25 cellular contexts compared by ENCODE assay signal in the genomic region with DNA sequence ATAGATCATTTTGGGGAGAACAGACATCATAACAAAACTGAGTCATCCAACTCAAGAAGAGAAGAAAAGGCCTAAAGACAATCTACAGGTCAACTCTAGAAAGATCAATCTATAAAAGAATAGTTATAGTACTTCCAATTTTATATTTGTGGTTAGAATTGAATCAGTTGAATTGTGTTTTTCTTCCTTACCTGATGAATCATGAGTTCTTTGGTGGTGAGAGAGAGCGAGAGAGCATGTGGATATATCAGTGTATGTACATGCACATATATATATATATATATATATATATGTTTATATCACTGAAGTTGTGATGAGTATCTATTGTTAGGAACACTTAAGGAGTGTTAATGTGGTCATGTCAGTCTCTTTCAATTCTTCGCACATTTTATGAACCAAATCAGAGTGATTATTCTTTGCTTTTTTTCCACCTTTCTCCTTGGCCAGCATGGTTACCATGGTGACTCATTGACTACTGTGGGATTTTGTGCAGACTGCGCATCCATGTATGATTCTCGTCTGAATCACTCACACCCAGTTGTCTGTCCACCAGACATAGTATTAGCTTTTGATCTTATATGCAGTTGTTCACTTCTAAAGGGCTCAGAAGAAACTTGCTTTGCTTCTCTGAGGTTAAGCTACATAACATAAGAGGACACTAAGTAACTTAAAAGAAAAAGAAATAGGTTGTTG.
DNase-seq lines count a peak whose midpoint lies in the region; ATAC-seq, FAIRE-seq and TF ChIP-seq lines count a peak whose summit lies in the region.
"Had no signal": no experiment of that assay in that cellular context is flagged by ENCODE, and none has a peak within 500 bp of the region (broad histone marks: within the 10 kb centered on the region; RNA-seq: fewer than 3 reads in every experiment).

No MANE protein-coding gene starts in this region.

- H3K27me3 Mint-ChIP-seq in HFFc6 (ENCODE audit: insufficient read depth) (no peaks in the 10 kb centered on the region; the same call in 1 of the 2 replicates), glutamatergic neuron (ENCODE audit: unreplicated experiment) (no peaks in the 10 kb centered on the region)
- H3K27me3 Mint-ChIP-seq: activated CD4-positive, alpha-beta T cell treated with anti-CD3 and anti-CD28 coated beads, Interleukin-2, amount 10 ng/mL, durations not matched to agents 7 days and 5 days; CD4-positive, alpha-beta memory T cell; effector memory CD8-positive, alpha-beta T cell; naive thymus-derived CD8-positive, alpha-beta T cell had no signal

- H3K9me3 ChIP-seq in A549 (no peaks in the 10 kb centered on the region), upper lobe of left lung (no peaks in the 10 kb centered on the region)
- H3K9me3 ChIP-seq: gastrocnemius medialis, spleen, tibial nerve had no signal

- H3K9me3 Mint-ChIP-seq in HFFc6: no peaks in the 10 kb centered on the region
- H3K9me3 Mint-ChIP-seq in glutamatergic neuron (ENCODE audit: unreplicated experiment): no peaks in the 10 kb centered on the region
- H3K9me3 Mint-ChIP-seq: activated CD4-positive, alpha-beta T cell treated with anti-CD3 and anti-CD28 coated beads, Interleukin-2, amount 10 ng/mL, durations not matched to agents 7 days and 5 days; activated naive CD4-positive, alpha-beta T cell treated with anti-CD3 and anti-CD28 coated beads, Interleukin-2, amount 50 U/mL, for 72 hours; CD4-positive, alpha-beta memory T cell; effector memory CD8-positive, alpha-beta T cell; GM23338; naive thymus-derived CD8-positive, alpha-beta T cell; stimulated activated effector memory CD8-positive, alpha-beta T cell treated with anti-CD3 and anti-CD28 coated beads, Interleukin-12 subunit alpha, Interleukin-12 subunit beta, amount 100 ng/mL, for 72 hours had no signal

- DNase-seq in A549 (ENCODE audit: low read depth in 1 of 2, low spot score in 1 of 2): no peak
- peak; percentile 71 for DNase-seq in HFFc6
- DNase-seq in amniotic epithelial cell (ENCODE audit: low read depth): peak; percentile 54
- DNase-seq in fibroblast of the aortic adventitia (ENCODE audit: low read depth): peak; percentile 20
- no peak for DNase-seq in G401 (ENCODE audit: low spot score)
- no peak for DNase-seq in glutamatergic neuron
- no peak for DNase-seq in upper lobe of left lung
- DNase-seq: activated CD4-positive, alpha-beta T cell treated with anti-CD3 and anti-CD28 coated beads, Interleukin-2, amount 10 ng/mL, durations not matched to agents 7 days and 5 days; activated T-cell treated with anti-CD3 and anti-CD28 coated beads, Interleukin-2, amount 50 U/mL, for 1 hour; caudate nucleus; CD4-positive, alpha-beta memory T cell; DND-41; effector memory CD8-positive, alpha-beta T cell; gastrocnemius medialis; naive thymus-derived CD8-positive, alpha-beta T cell; NCI-H146; NCI-H446 treated with DMSO at 0.1 percent for 48 hours; spleen; T1000 had no signal

- no peak for TF ChIP-seq RAD21 in A549 (conservative IDR thresholded peaks at IDR 0.05 in 1 of 2, IDR thresholded peaks at IDR 0.05 in 1 of 2)

- no peak overlapping the region for H3K4me2 ChIP-seq in A549
- H3K4me2 ChIP-seq: GM23338 had no signal

- TF ChIP-seq EP300 in A549 (IDR thresholded peaks at IDR 0.05): no peak
- no peak for TF ChIP-seq EP300 in upper lobe of left lung (IDR thresholded peaks at IDR 0.05)

- H3K4me3 Mint-ChIP-seq in HFFc6 (no peak overlapping the region), glutamatergic neuron (ENCODE audit: unreplicated experiment) (no peak overlapping the region)
- H3K4me3 Mint-ChIP-seq: activated CD4-positive, alpha-beta T cell treated with anti-CD3 and anti-CD28 coated beads, Interleukin-2, amount 10 ng/mL, durations not matched to agents 7 days and 5 days; CD4-positive, alpha-beta memory T cell; effector memory CD8-positive, alpha-beta T cell; GM23338; naive thymus-derived CD8-positive, alpha-beta T cell; stimulated activated effector memory CD8-positive, alpha-beta T cell treated with anti-CD3 and anti-CD28 coated beads, Interleukin-12 subunit alpha, Interleukin-12 subunit beta, amount 100 ng/mL, for 72 hours had no signal

- CTCF ChIA-PET in A549 (lab: Yijun Ruan, JAX): interaction anchor here (0.9 kb wide), 1 partner anchor 53 kb away, joined by 4 read pairs; no protein-coding TSS in a partner anchor

- H3K36me3 Mint-ChIP-seq in HFFc6 (ENCODE audit: low read depth) (no peaks in the 10 kb centered on the region), glutamatergic neuron (ENCODE audit: unreplicated experiment) (no peaks in the 10 kb centered on the region)
- H3K36me3 Mint-ChIP-seq: activated naive CD4-positive, alpha-beta T cell treated with anti-CD3 and anti-CD28 coated beads, Interleukin-2, amount 50 U/mL, for 72 hours; stimulated activated effector memory CD8-positive, alpha-beta T cell treated with anti-CD3 and anti-CD28 coated beads, Interleukin-12 subunit alpha, Interleukin-12 subunit beta, amount 100 ng/mL, for 72 hours had no signal

- H3K36me3 ChIP-seq in upper lobe of left lung: no peaks in the 10 kb centered on the region
- H3K36me3 ChIP-seq: gastrocnemius medialis, tibial nerve had no signal

- POLR2A ChIA-PET in A549 (lab: Yijun Ruan, JAX): no interaction called here

- no peaks in the 10 kb centered on the region for H3K27me3 ChIP-seq in upper lobe of left lung
- H3K27me3 ChIP-seq: gastrocnemius medialis, spleen, tibial nerve had no signal

- H3K27ac ChIP-seq in A549 (no peak overlapping the region), upper lobe of left lung (no peak overlapping the region)
- H3K27ac ChIP-seq: gastrocnemius medialis, spleen, tibial nerve had no signal

- H3K27ac Mint-ChIP-seq in HFFc6: peak overlapping the region; percentile 79
- no peak overlapping the region for H3K27ac Mint-ChIP-seq in glutamatergic neuron (ENCODE audit: unreplicated experiment)
- H3K27ac Mint-ChIP-seq: activated CD4-positive, alpha-beta T cell treated with anti-CD3 and anti-CD28 coated beads, Interleukin-2, amount 10 ng/mL, durations not matched to agents 7 days and 5 days; activated naive CD4-positive, alpha-beta T cell treated with anti-CD3 and anti-CD28 coated beads, Interleukin-2, amount 50 U/mL, for 72 hours; CD4-positive, alpha-beta memory T cell; effector memory CD8-positive, alpha-beta T cell; GM23338; naive thymus-derived CD8-positive, alpha-beta T cell; stimulated activated effector memory CD8-positive, alpha-beta T cell treated with anti-CD3 and anti-CD28 coated beads, Interleukin-12 subunit alpha, Interleukin-12 subunit beta, amount 100 ng/mL, for 72 hours had no signal

- WGBS in A549 (ENCODE audit: missing lambda C conversion rate): 88% methylated on average over 4 of the region's 4 CpGs
- 84 to 89% methylated on average over 4 of the region's 4 CpGs for WGBS in upper lobe of left lung, 2 donors

- FAIRE-seq in A549 (lab: Jason Lieb, UNC): peak; percentile 65

- in situ Hi-C loops in G401 (cut with HindIII; ENCODE audit: low sequenced_read_pairs): no loop called here

- H3K4me1 ChIP-seq in A549: no peaks in the 10 kb centered on the region
- H3K4me1 ChIP-seq in upper lobe of left lung: no peaks in the 10 kb centered on the region
- H3K4me1 ChIP-seq: gastrocnemius medialis, spleen, tibial nerve had no signal

- TF ChIP-seq CTCF in A549 (IDR thresholded peaks at IDR 0.05) (no peak), HFFc6 (IDR thresholded peaks at IDR 0.05) (no peak), fibroblast of the aortic adventitia (IDR thresholded peaks at IDR 0.05; ENCODE audit: insufficient read depth, low read length) (no peak), glutamatergic neuron (IDR thresholded peaks at IDR 0.05; ENCODE audit: partially characterized antibody, unreplicated experiment) (no peak), upper lobe of left lung (IDR thresholded peaks at IDR 0.05) (no peak)

- H3K4me3 ChIP-seq in A549 (no peak overlapping the region), fibroblast of the aortic adventitia (ENCODE audit: low read depth, low read length) (no peak overlapping the region), upper lobe of left lung (no peak overlapping the region)
- H3K4me3 ChIP-seq: gastrocnemius medialis, GM23338, lung, spleen, tibial nerve had no signal

- ATAC-seq in A549: no peak
- ATAC-seq in GM18907 (IDR thresholded peaks at IDR 0.05; ENCODE audit: unreplicated experiment): no peak
- no peak for ATAC-seq in upper lobe of left lung (ENCODE audit: low FRiP score in 2 of 2)
- ATAC-seq: effector memory CD8-positive, alpha-beta T cell; gastrocnemius medialis; GM23338; naive thymus-derived CD8-positive, alpha-beta T cell; stimulated activated effector memory CD8-positive, alpha-beta T cell treated with anti-CD3 and anti-CD28 coated beads, Interleukin-12 subunit alpha, Interleukin-12 subunit beta, amount 100 ng/mL, for 72 hours had no signal

- H3K4me1 Mint-ChIP-seq in HFFc6 (ENCODE audit: low read depth): peaks cover 25% of the 10 kb centered on the region
- H3K4me1 Mint-ChIP-seq in glutamatergic neuron (ENCODE audit: low read depth, unreplicated experiment): no peaks in the 10 kb centered on the region
- H3K4me1 Mint-ChIP-seq: activated CD4-positive, alpha-beta T cell treated with anti-CD3 and anti-CD28 coated beads, Interleukin-2, amount 10 ng/mL, durations not matched to agents 7 days and 5 days; CD4-positive, alpha-beta memory T cell; GM23338; naive thymus-derived CD8-positive, alpha-beta T cell; stimulated activated effector memory CD8-positive, alpha-beta T cell treated with anti-CD3 and anti-CD28 coated beads, Interleukin-12 subunit alpha, Interleukin-12 subunit beta, amount 100 ng/mL, for 72 hours had no signal

- TF ChIP-seq POLR2A in A549 (IDR thresholded peaks at IDR 0.05; ENCODE audit: low read length) (no peak), upper lobe of left lung (IDR thresholded peaks at IDR 0.05) (no peak)

TF ChIP-seq in A549, 52 proteins besides CTCF, POLR2A, EP300 and RAD21:
- TF ChIP-seq, protein P1, sequence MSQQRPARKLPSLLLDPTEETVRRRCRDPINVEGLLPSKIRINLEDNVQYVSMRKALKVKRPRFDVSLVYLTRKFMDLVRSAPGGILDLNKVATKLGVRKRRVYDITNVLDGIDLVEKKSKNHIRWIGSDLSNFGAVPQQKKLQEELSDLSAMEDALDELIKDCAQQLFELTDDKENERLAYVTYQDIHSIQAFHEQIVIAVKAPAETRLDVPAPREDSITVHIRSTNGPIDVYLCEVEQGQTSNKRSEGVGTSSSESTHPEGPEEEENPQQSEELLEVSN (IDR thresholded peaks at IDR 0.05; ENCODE audit: borderline replicate concordance, low read depth): no peak
- no peak for TF ChIP-seq ZC3H11A (IDR thresholded peaks at IDR 0.05)

Comparison
In these comparisons a context has a peak if more than half of its experiments do, and no peak if none do; other contexts are left out.
1. DNase-seq: peak in HFFc6 (single experiment), amniotic epithelial cell (single experiment) and fibroblast of the aortic adventitia (single experiment); none in A549 (0 of 2), G401 (single experiment), glutamatergic neuron (single experiment) and upper lobe of left lung (0 of 2).